9 cellular contexts compared by ENCODE assay signal in genomic region chr21:23245231-23245630, GRCh38.
"Had no signal": no experiment of that assay in that cellular context is flagged by ENCODE, and none has a peak within 500 bp of the region (broad histone marks: within the 10 kb centered on the region; RNA-seq: fewer than 3 reads in every experiment).

No MANE protein-coding gene starts in this region.

- H3K4me1 ChIP-seq: HAP-1 had no signal

- H3K4me3 ChIP-seq: GM23248, HAP-1 had no signal

- H3K27ac ChIP-seq: GM23248, HL-60, KMS-11 had no signal

- H3K4me2 ChIP-seq: KMS-11 had no signal

- H3K9ac ChIP-seq: GM23248, KMS-11 had no signal

- H2AFZ ChIP-seq: GM23248 had no signal

- H3K36me3 ChIP-seq: HAP-1 had no signal

- ATAC-seq: HCT116 had no signal

- DNase-seq: GM23248, GOT3, H7, HFFc6, KBM-7 had no signal

- H3K9me3 ChIP-seq: HAP-1 had no signal
